8 cellular contexts compared by ENCODE assay signal in genomic region chr15:61835476-61836106, GRCh38.
A peak's percentile ranks its signal among the peaks of the same experiment; 100 is the strongest.
DNase-seq lines count a peak whose midpoint lies in the region; ATAC-seq and TF ChIP-seq lines count a peak whose summit lies in the region.

No MANE protein-coding gene starts in this region.

- TF ChIP-seq CTCF in GM10266 (IDR thresholded peaks at IDR 0.05; ENCODE audit: control insufficient read depth, insufficient read depth, low read depth, missing control alignments) (peak; percentile 92), astrocyte of the cerebellum (IDR thresholded peaks at IDR 0.05; ENCODE audit: low read depth, low read length, missing control alignments) (peak; percentile 94)

- no peaks in the 10 kb centered on the region for H3K27me3 ChIP-seq in skeletal muscle tissue (ENCODE audit: control insufficient read depth in 3 of 3, insufficient read depth in 3 of 3, low read length in 3 of 3)

- H3K27ac ChIP-seq in skeletal muscle tissue (ENCODE audit: low read depth, low read length), result no peak overlapping the region

- ATAC-seq in HG03342 (IDR thresholded peaks at IDR 0.05; ENCODE audit: unreplicated experiment), result no peak
- ATAC-seq in GM19324 (IDR thresholded peaks at IDR 0.05; ENCODE audit: low FRiP score, unreplicated experiment), result no peak

- peak overlapping the region in 1 of 3 donors; percentile 69 for H3K9ac ChIP-seq in skeletal muscle tissue (ENCODE audit: low read depth in 1 of 3, low read length in 3 of 3)

- no peaks in the 10 kb centered on the region for H3K9me3 ChIP-seq in skeletal muscle tissue (ENCODE audit: control insufficient read depth in 3 of 3, low read length in 3 of 3)

- in situ Hi-C loops in astrocyte of the cerebellum (cut with HindIII; ENCODE audit: low sequenced_read_pairs), result loop anchor here (25.0 kb wide), 3 partner anchors 648 to 1248 kb away; no protein-coding TSS in a partner anchor

- no peaks in the 10 kb centered on the region for H3K36me3 ChIP-seq in skeletal muscle tissue (ENCODE audit: control insufficient read depth in 3 of 3, insufficient read depth in 3 of 3, low read length in 3 of 3)

- peaks cover 9 to 11% (median 10%) of the 10 kb centered on the region in 3 donors for H3K4me1 ChIP-seq in skeletal muscle tissue (ENCODE audit: control insufficient read depth in 3 of 3, insufficient read depth in 3 of 3, low read length in 3 of 3)

- H3K4me3 ChIP-seq in astrocyte of the cerebellum (ENCODE audit: low read depth, low read length), result no peak overlapping the region
- peak overlapping the region; percentile 2 to 60 (median 51) for H3K4me3 ChIP-seq in skeletal muscle tissue (ENCODE audit: low read length in 3 of 3)

- DNase-seq in GM10266 (ENCODE audit: extremely low spot score) (peak; percentile 56), NAMALWA (ENCODE audit: low spot score) (peak; percentile 56), T-helper 1 cell (peak in 4 of 5 donors; percentile 26 to 46 (median 34)), astrocyte of the cerebellum (ENCODE audit: low read depth) (peak; percentile 22), iPS DF 19.7 (ENCODE audit: low read depth, low spot score) (peak; percentile 33)
